Comparison of ENCODE assay signal across 12 cellular contexts in genomic region chr15:45631831-45632230, GRCh38. TPM values are rescaled to one million over a fixed set of nuclear protein-coding genes. Genes with fewer than 3 reads are reported as not detected.
DNase-seq lines count a peak whose midpoint lies in the region; ATAC-seq, FAIRE-seq and TF ChIP-seq lines count a peak whose summit lies in the region.
"Had no signal": no experiment of that assay in that cellular context is flagged by ENCODE, and none has a peak within 500 bp of the region (broad histone marks: within the 10 kb centered on the region; RNA-seq: fewer than 3 reads in every experiment).

No MANE protein-coding gene starts in this region.

- TF ChIP-seq EP300 in GM12878 (IDR thresholded peaks at IDR 0.05; ENCODE audit: borderline replicate concordance in 1 of 2, control insufficient read depth in 1 of 2, low read depth in 2 of 2, low read length in 2 of 2): no peak

- H3K79me2 ChIP-seq in GM12878 (ENCODE audit: control insufficient read depth, insufficient read depth, low read length): peaks cover 10% of the 10 kb centered on the region

- no peak for DNase-seq in T-helper 1 cell
- DNase-seq in GM12878 (ENCODE audit: low read depth, low spot score): no peak
- DNase-seq in kidney epithelial cell (ENCODE audit: low read depth): no peak
- no peak for DNase-seq in tibial artery
- DNase-seq in HTR-8/SVneo (ENCODE audit: insufficient read length, low spot score): no peak
- DNase-seq in HK-2 (ENCODE audit: unreplicated experiment): no peak
- DNase-seq: gastrocnemius medialis; GOT3; NCI-H510A; stimulated activated naive CD8-positive, alpha-beta T cell treated with anti-CD3 and anti-CD28 coated beads, Interleukin-15, Interleukin-2, amounts not matched to agents 100 U/mL and 50 U/mL, for 24 hours had no signal

- CTCF ChIA-PET in GM12878 (lab: Yijun Ruan, JAX): interaction anchor here (0.9 to 1.0 kb wide), 2 partner anchors 8 to 174 kb away, joined by 3 read pairs; no protein-coding TSS in a partner anchor

- TF ChIP-seq CTCF in GM12878 (IDR thresholded peaks at IDR 0.05 in 2 of 3, conservative IDR thresholded peaks at IDR 0.05 in 1 of 3; ENCODE audit: control insufficient read depth in 2 of 3, extremely low read depth in 1 of 3, insufficient read depth in 1 of 3, low read depth in 3 of 3, low read length in 3 of 3) (no peak), kidney epithelial cell (IDR thresholded peaks at IDR 0.05; ENCODE audit: insufficient read depth, low read length, poor library complexity, severe bottlenecking) (no peak), tibial artery (IDR thresholded peaks at IDR 0.05) (no peak)

- peaks cover 9% of the 10 kb centered on the region for H3K9me3 Mint-ChIP-seq in T-helper 1 cell treated with Interleukin-12 subunit alpha and Interleukin-12 subunit beta and Interleukin-4 antibody, amounts not matched to agents 30 μg/mL and 1 μg/mL, for 36 hours

- H3K36me3 Mint-ChIP-seq in T-helper 1 cell treated with Interleukin-12 subunit alpha and Interleukin-12 subunit beta and Interleukin-4 antibody, amounts not matched to agents 30 μg/mL and 1 μg/mL, for 36 hours (ENCODE audit: low read depth): peaks cover 3% of the 10 kb centered on the region

- no peak overlapping the region for H3K9ac ChIP-seq in GM12878 (ENCODE audit: control insufficient read depth, insufficient read depth, low read length)

- FAIRE-seq in GM12878 (lab: Jason Lieb, UNC) (no peak), HTR-8/SVneo (lab: Jason Lieb, UNC) (no peak)

- POLR2A ChIA-PET in GM12878 (lab: Charles Lee): no interaction called here

- H3K27me3 Mint-ChIP-seq in T-helper 1 cell treated with Interleukin-12 subunit alpha and Interleukin-12 subunit beta and Interleukin-4 antibody, amounts not matched to agents 30 μg/mL and 1 μg/mL, for 36 hours (ENCODE audit: low read depth): peaks cover 23% of the 10 kb centered on the region

- no TSS peak for BruUV-seq in GM12878 (replicated peaks; lab: Mats Ljungman, UMichigan)

- peak overlapping the region; percentile 0; the same call in 1 of the 2 replicates for H3K4me2 ChIP-seq in GM12878 (ENCODE audit: control insufficient read depth, insufficient read depth)

- peak overlapping the region; percentile 66 for H2AFZ ChIP-seq in GM12878 (ENCODE audit: control insufficient read depth, low read depth, low read length)

- H3K27ac Mint-ChIP-seq in T-helper 1 cell treated with Interleukin-12 subunit alpha and Interleukin-12 subunit beta and Interleukin-4 antibody, amounts not matched to agents 30 μg/mL and 1 μg/mL, for 36 hours: peak overlapping the region; percentile 6

- H3K36me3 ChIP-seq in GM12878 (ENCODE audit: control insufficient read depth in 2 of 2, insufficient read depth in 2 of 2, low read length in 1 of 2) (no peaks in the 10 kb centered on the region), kidney epithelial cell (ENCODE audit: control insufficient read depth, insufficient read depth, low read length) (no peaks in the 10 kb centered on the region), tibial artery (no peaks in the 10 kb centered on the region)
- H3K36me3 ChIP-seq: gastrocnemius medialis had no signal

- TF ChIP-seq RAD21 in GM12878 (IDR thresholded peaks at IDR 0.05; ENCODE audit: insufficient read depth, low read depth, low read length): no peak

- intact Hi-C loops in GM12878 (cut with micrococcal nuclease; ENCODE audit: unreplicated experiment) (loop anchor here (10.0 kb wide), 1 partner anchor 437 kb away; no protein-coding TSS in a partner anchor), tibial artery (cut with DNase I; ENCODE audit: low total_unique reads) (loop anchor here (5.0 kb wide), 1 partner anchor 45 kb away; the partner anchor contains the start of gene BLOC1S6)

- SMC1A ChIA-PET in GM12878 (lab: Charles Lee; ENCODE audit: uncharacterized antibody, unreplicated experiment): interaction anchor here (0.9 kb wide), 1 partner anchor 18 kb away, joined by 4 read pairs; no protein-coding TSS in a partner anchor

- H3K4me3 ChIP-seq in GM12878 (no peak overlapping the region; the same call in 1 of the 2 replicates), kidney epithelial cell (ENCODE audit: low read depth, low read length) (peak overlapping the region; percentile 1), tibial artery (peak overlapping the region in 1 of 2 donors; percentile 36)
- H3K4me3 ChIP-seq: gastrocnemius medialis had no signal

- H3K27me3 ChIP-seq in GM12878 (replicated peaks in 1 of 2; ENCODE audit: control insufficient read depth in 2 of 2, insufficient read depth in 2 of 2, low read length in 1 of 2) (no peaks in the 10 kb centered on the region), kidney epithelial cell (ENCODE audit: control insufficient read depth, insufficient read depth, low read length) (no peaks in the 10 kb centered on the region), tibial artery (no peaks in the 10 kb centered on the region)
- H3K27me3 ChIP-seq: gastrocnemius medialis had no signal

- no peak for ATAC-seq in GM12878
- no peak for ATAC-seq in HG02840 (IDR thresholded peaks at IDR 0.05; ENCODE audit: low FRiP score, unreplicated experiment)
- ATAC-seq: gastrocnemius medialis; stimulated activated naive CD8-positive, alpha-beta T cell treated with anti-CD3 and anti-CD28 coated beads, Interleukin-15, Interleukin-2, amounts not matched to agents 100 U/mL and 50 U/mL, for 24 hours had no signal

- H3K27ac ChIP-seq in GM12878 (ENCODE audit: control insufficient read depth, insufficient read depth) (no peak overlapping the region), tibial artery (peak overlapping the region; percentile 45 to 50)

- H3K4me1 Mint-ChIP-seq in T-helper 1 cell treated with Interleukin-12 subunit alpha and Interleukin-12 subunit beta and Interleukin-4 antibody, amounts not matched to agents 30 μg/mL and 1 μg/mL, for 36 hours (ENCODE audit: low read depth): peaks cover 12% of the 10 kb centered on the region

- RAD21 ChIA-PET in GM12878 (lab: Charles Lee; ENCODE audit: unreplicated experiment): interaction anchor here (1.0 kb wide), 1 partner anchor 21 kb away, joined by 3 read pairs; no protein-coding TSS in a partner anchor

- in situ Hi-C loops in GM12878 (cut with MboI): no loop called here

- no peaks in the 10 kb centered on the region; the same call in 2 of the 3 replicates for H3K9me3 ChIP-seq in GM12878 (replicated peaks; ENCODE audit: control insufficient read depth, insufficient read depth, low read length)
- peaks cover 0 to 4% (median 0%) of the 10 kb centered on the region in 3 donors for H3K9me3 ChIP-seq in tibial artery
- H3K9me3 ChIP-seq: gastrocnemius medialis had no signal

- H3K4me3 Mint-ChIP-seq in T-helper 1 cell treated with Interleukin-12 subunit alpha and Interleukin-12 subunit beta and Interleukin-4 antibody, amounts not matched to agents 30 μg/mL and 1 μg/mL, for 36 hours: no peak overlapping the region

- H3K4me1 ChIP-seq in GM12878 (ENCODE audit: control insufficient read depth, insufficient read depth, low read length) (peaks cover 21% of the 10 kb centered on the region), tibial artery (peaks cover 0 to 28% (median 17%) of the 10 kb centered on the region in 4 donors)

- TF ChIP-seq POLR2A in GM12878 (IDR thresholded peaks at IDR 0.05; ENCODE audit: low read depth, low read length): no peak

- H4K20me1 ChIP-seq in GM12878 (ENCODE audit: control insufficient read depth, insufficient read depth): no peaks in the 10 kb centered on the region

- 30% methylated on average over 2 of the region's 2 CpGs for WGBS in GM12878 (ENCODE audit: insufficient coverage, insufficient replicate concordance, low lambda C conversion rate, missing lambda C conversion rate)

TF ChIP-seq in GM12878, 131 proteins besides CTCF, POLR2A, EP300 and RAD21 (continues in another document):
- no peak for TF ChIP-seq ATF7 (IDR thresholded peaks at IDR 0.05; ENCODE audit: low read depth)
- no peak for TF ChIP-seq SP1 (IDR thresholded peaks at IDR 0.05; ENCODE audit: low read depth, low read length)
- TF ChIP-seq ZSCAN29 (IDR thresholded peaks at IDR 0.05): no peak

RNA-seq across cellular contexts. Expression of gene SQOR, which starts 3.0 kb away (rescaled TPM):
- total RNA-seq in GM12878 (2013; cell fraction: nucleolus; rRNA removed): 14.8 and 18.0 TPM in 2 replicates
- total RNA-seq in GM12878 (2014; rRNA removed) (46.8 and 64.1 TPM in 2 replicates), GM12878 (2014; rRNA removed; fragmentation: Illumina TruSeq; extraction: Trizol) (44.0 and 46.0 TPM in 2 replicates), GM12878 (2021) (34.4 and 39.9 TPM in 2 replicates), kidney epithelial cell (46.2 and 47.9 TPM in 2 replicates)
- polyA plus RNA-seq in GM12878 (2011; ENCODE audit: low read depth): 22.8 TPM
- polyA plus RNA-seq in GM12878 (2011; rRNA removed) (74.7 and 83.8 TPM in 2 replicates), GM12878 (2014; fragmentation: Illumina TruSeq; extraction: Trizol) (44.4 and 47.2 TPM in 2 replicates), GM12878 (2014; fragmentation: Nextera tagmentation; extraction: Ambion mirVana) (10 to 100 TPM; 14.5 to 25.6 TPM), GM12878 (2014; rRNA removed) (34.6 and 39.5 TPM in 2 replicates), GM12878 (2016; fragmentation: Nextera tagmentation; extraction: Ambion mirVana) (10 to 100 TPM; 59.1 to 61.9 TPM)
- polyA plus RNA-seq in GM12878 (2011; cell fraction: cytosol; rRNA removed): 49.9 and 54.3 TPM in 2 replicates
- 26.0 and 29.2 TPM in 2 replicates for polyA plus RNA-seq in GM12878 (2011; cell fraction: nucleus; rRNA removed)
- polyA plus RNA-seq in GM12878 (2012): 21.7 and 29.6 TPM in 2 replicates
- polyA minus RNA-seq in GM12878 (2011; rRNA and poly(A)+ RNA removed): 49.6 and 51.2 TPM in 2 replicates
- polyA minus RNA-seq in GM12878 (2011; cell fraction: cytosol; rRNA and poly(A)+ RNA removed): 18.0 and 23.8 TPM in 2 replicates
- 10.6 and 14.7 TPM in 2 replicates for polyA minus RNA-seq in GM12878 (2011; cell fraction: nucleus; rRNA and poly(A)+ RNA removed)

RNA-seq across cellular contexts. Expression of gene BLOC1S6, which starts 44.7 kb away (rescaled TPM):
- 52.2 and 54.0 TPM in 2 replicates for total RNA-seq in GM12878 (2013; cell fraction: nucleolus; rRNA removed)
- total RNA-seq in GM12878 (2014; rRNA removed) (34.1 and 44.4 TPM in 2 replicates), GM12878 (2014; rRNA removed; fragmentation: Illumina TruSeq; extraction: Trizol) (47.1 and 48.8 TPM in 2 replicates), GM12878 (2021) (25.6 and 34.5 TPM in 2 replicates), kidney epithelial cell (70.2 and 71.4 TPM in 2 replicates)
- 27.7 TPM for polyA plus RNA-seq in GM12878 (2011; ENCODE audit: low read depth)
- polyA plus RNA-seq in GM12878 (2011; rRNA removed) (25.4 and 39.1 TPM in 2 replicates), GM12878 (2014; fragmentation: Illumina TruSeq; extraction: Trizol) (38.8 and 49.8 TPM in 2 replicates), GM12878 (2014; fragmentation: Nextera tagmentation; extraction: Ambion mirVana) (10 to 100 TPM; 13.5 to 16.9 TPM), GM12878 (2014; rRNA removed) (20.5 and 29.8 TPM in 2 replicates), GM12878 (2016; fragmentation: Nextera tagmentation; extraction: Ambion mirVana) (10 to 100 TPM; 31.3 to 36.2 TPM)
- polyA plus RNA-seq in GM12878 (2011; cell fraction: cytosol; rRNA removed): 12.2 and 13.9 TPM in 2 replicates
- 5.6 and 9.9 TPM in 2 replicates for polyA plus RNA-seq in GM12878 (2011; cell fraction: nucleus; rRNA removed)
- polyA plus RNA-seq in GM12878 (2012): 33.5 and 40.5 TPM in 2 replicates
- 9.4 and 11.5 TPM in 2 replicates for polyA minus RNA-seq in GM12878 (2011; rRNA and poly(A)+ RNA removed)
- 8.4 and 17.8 TPM in 2 replicates for polyA minus RNA-seq in GM12878 (2011; cell fraction: cytosol; rRNA and poly(A)+ RNA removed)
- polyA minus RNA-seq in GM12878 (2011; cell fraction: nucleus; rRNA and poly(A)+ RNA removed): 4.2 and 10.4 TPM in 2 replicates
